In the genomic region with DNA sequence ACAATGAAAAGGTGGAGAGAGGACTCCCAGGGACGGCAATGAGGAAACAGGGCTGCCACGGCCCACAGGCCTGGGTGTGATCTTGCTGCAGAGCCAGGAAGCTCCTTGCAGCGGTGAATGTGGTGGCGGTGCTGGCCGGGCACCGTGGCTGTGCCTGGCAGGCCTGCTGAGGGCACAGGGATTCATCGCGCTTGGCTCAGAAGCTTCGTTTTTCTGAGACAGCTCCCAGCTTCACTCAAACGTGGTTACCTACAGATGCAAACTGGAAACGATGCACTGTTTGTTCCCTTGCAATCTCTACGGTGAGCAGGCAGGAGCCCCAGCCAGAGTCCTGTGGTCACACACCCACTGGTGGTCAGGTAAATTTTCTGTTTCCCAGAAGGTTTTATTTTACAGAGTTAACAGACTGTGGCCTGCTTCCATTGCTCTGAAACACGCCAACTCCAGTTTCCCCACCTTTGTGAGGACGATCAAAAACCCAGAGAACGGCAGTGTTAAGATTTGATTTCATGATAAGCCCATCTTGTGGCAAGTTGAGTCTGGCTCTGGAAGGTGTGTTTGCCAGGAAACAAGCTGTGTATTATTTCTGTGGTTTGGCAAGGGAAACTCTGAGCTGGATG, we compare ENCODE assay signal across 10 cellular contexts.
A peak's percentile ranks its signal among the peaks of the same experiment; 100 is the strongest.
DNase-seq lines count a peak whose midpoint lies in the region; ATAC-seq and TF ChIP-seq lines count a peak whose summit lies in the region.
"Had no signal": no experiment of that assay in that cellular context is flagged by ENCODE, and none has a peak within 500 bp of the region (broad histone marks: within the 10 kb centered on the region; RNA-seq: fewer than 3 reads in every experiment).

No MANE protein-coding gene starts in this region.

- TF ChIP-seq CTCF in lower lobe of right lung (IDR thresholded peaks at IDR 0.05) (no peak), vagina (IDR thresholded peaks at IDR 0.05) (no peak), MM.1S (IDR thresholded peaks at IDR 0.05; ENCODE audit: low read length) (no peak)

- H3K4me1 ChIP-seq in lower lobe of right lung (no peaks in the 10 kb centered on the region), vagina (peaks cover 10% of the 10 kb centered on the region), MM.1S (ENCODE audit: low read length) (peaks cover 18% of the 10 kb centered on the region)

- no peak overlapping the region for H3K4me2 ChIP-seq in MM.1S (ENCODE audit: low read depth, low read length)

- H3K9ac ChIP-seq in MM.1S (ENCODE audit: low read length), result no peak overlapping the region

- intact Hi-C loops in lower lobe of right lung (cut with DNase I), result no loop called here
- intact Hi-C loops in vagina (cut with DNase I), result no loop called here

- no peak overlapping the region for H3K27ac ChIP-seq in lower lobe of right lung
- no peak overlapping the region for H3K27ac ChIP-seq in vagina
- H3K27ac ChIP-seq in MM.1S (ENCODE audit: low read length), result no peak overlapping the region

- TF ChIP-seq POLR2A in vagina (IDR thresholded peaks at IDR 0.05), result no peak

- H3F3A ChIP-seq in MM.1S (ENCODE audit: insufficient read depth, low read length), result peaks cover 9% of the 10 kb centered on the region

- peaks cover 73% of the 10 kb centered on the region for H3K4me1 Mint-ChIP-seq in activated T-cell treated with anti-CD3 and anti-CD28 coated beads, Interleukin-2, amount 50 U/mL, for 72 hours (ENCODE audit: low read depth)

- H2AFZ ChIP-seq in MM.1S (ENCODE audit: low read length), result no peak overlapping the region

- H3K27ac Mint-ChIP-seq in activated T-cell treated with anti-CD3 and anti-CD28 coated beads, Interleukin-2, amount 50 U/mL, for 72 hours, result peak overlapping the region; percentile 98

- H3K27me3 ChIP-seq in lower lobe of right lung (ENCODE audit: low read depth) (no peaks in the 10 kb centered on the region), vagina (no peaks in the 10 kb centered on the region), MM.1S (replicated peaks; ENCODE audit: insufficient read depth, low read length) (no peaks in the 10 kb centered on the region)

- peaks cover 4 to 8% of the 10 kb centered on the region in 2 donors for H3K36me3 Mint-ChIP-seq in activated T-cell treated with anti-CD3 and anti-CD28 coated beads, Interleukin-2, amount 50 U/mL, for 72 hours (ENCODE audit: insufficient read depth in 2 of 2)

- H3K36me3 ChIP-seq in lower lobe of right lung, result no peaks in the 10 kb centered on the region
- no peaks in the 10 kb centered on the region for H3K36me3 ChIP-seq in vagina
- H3K36me3 ChIP-seq in MM.1S (replicated peaks; ENCODE audit: insufficient read depth, low read length), result no peaks in the 10 kb centered on the region

- peak overlapping the region; percentile 78 to 80 for H3K4me3 Mint-ChIP-seq in activated T-cell treated with anti-CD3 and anti-CD28 coated beads, Interleukin-2, amount 50 U/mL, for 72 hours

- H3K9me3 ChIP-seq in lower lobe of right lung (no peaks in the 10 kb centered on the region), vagina (no peaks in the 10 kb centered on the region), MM.1S (replicated peaks; ENCODE audit: insufficient read depth, low read length) (no peaks in the 10 kb centered on the region)

- no peak overlapping the region for H3K4me3 ChIP-seq in lower lobe of right lung
- no peak overlapping the region for H3K4me3 ChIP-seq in vagina
- no peak overlapping the region for H3K4me3 ChIP-seq in MM.1S (ENCODE audit: low read length)

- no peaks in the 10 kb centered on the region for H4K20me1 ChIP-seq in MM.1S (ENCODE audit: insufficient read depth, low read length)

- H3K79me2 ChIP-seq in MM.1S (ENCODE audit: low read length), result no peaks in the 10 kb centered on the region

- ATAC-seq in activated T-cell treated with anti-CD3 and anti-CD28 coated beads, Interleukin-2, amount 50 U/mL, for 72 hours (replicated peaks in 1 of 2), result peak; percentile 80 to 84
- peak; percentile 38 to 40 for ATAC-seq in lower lobe of right lung

- peak; percentile 49 to 67 for DNase-seq in stimulated activated CD4-positive, alpha-beta T cell treated with anti-CD3 and anti-CD28 coated beads, Interleukin-15, amount 100 ng/mL, for 48 hours (ENCODE audit: low read depth in 2 of 2)
- no peak for DNase-seq in stimulated activated CD4-positive, alpha-beta T cell treated with anti-CD3 and anti-CD28 coated beads, Interleukin-12 subunit alpha, Interleukin-12 subunit beta, amount 100 ng/mL, for 4 hours
- DNase-seq in activated T-cell treated with anti-CD3 and anti-CD28 coated beads, Interleukin-2, amount 50 U/mL, for 72 hours, result peak; percentile 72 to 75
- DNase-seq in lower lobe of right lung (no peak), vagina (ENCODE audit: extremely low spot score in 2 of 2) (peak; percentile 79 to 93), T1000 (lab: John Stamatoyannopoulos, UW) (no peak), MM.1S (no peak), GOT3 (lab: John Stamatoyannopoulos, UW) (no peak)
- DNase-seq: central memory CD4-positive, alpha-beta T cell; COR-L47 had no signal

- H3K9me3 Mint-ChIP-seq in activated T-cell treated with anti-CD3 and anti-CD28 coated beads, Interleukin-2, amount 50 U/mL, for 72 hours, result peaks cover under 1 to 1% of the 10 kb centered on the region in 2 donors

- no peaks in the 10 kb centered on the region for H3K27me3 Mint-ChIP-seq in activated T-cell treated with anti-CD3 and anti-CD28 coated beads, Interleukin-2, amount 50 U/mL, for 72 hours (ENCODE audit: low read depth)

- no peaks in the 10 kb centered on the region for H3K9me2 ChIP-seq in MM.1S (replicated peaks; ENCODE audit: insufficient read depth, low read length)

Comparison
In these comparisons a context has a peak if more than half of its experiments do, and no peak if none do; other contexts are left out.
1. DNase-seq: peak in stimulated activated CD4-positive, alpha-beta T cell treated with anti-CD3 and anti-CD28 coated beads, Interleukin-15, amount 100 ng/mL, for 48 hours (2 of 2), activated T-cell treated with anti-CD3 and anti-CD28 coated beads, Interleukin-2, amount 50 U/mL, for 72 hours (2 of 2) and vagina (2 of 2); none in stimulated activated CD4-positive, alpha-beta T cell treated with anti-CD3 and anti-CD28 coated beads, Interleukin-12 subunit alpha, Interleukin-12 subunit beta, amount 100 ng/mL, for 4 hours (single experiment), lower lobe of right lung (single experiment), T1000 (single experiment), MM.1S (single experiment) and GOT3 (single experiment).